14 cellular contexts compared by ENCODE assay signal in genomic region chr21:46362946-46363345, GRCh38. TPM values are rescaled to one million over a fixed set of nuclear protein-coding genes. Genes with fewer than 3 reads are reported as not detected.
DNase-seq lines count a peak whose midpoint lies in the region; ATAC-seq and TF ChIP-seq lines count a peak whose summit lies in the region.
"Had no signal": no experiment of that assay in that cellular context is flagged by ENCODE, and none has a peak within 500 bp of the region (broad histone marks: within the 10 kb centered on the region; RNA-seq: fewer than 3 reads in every experiment).

No MANE protein-coding gene starts in this region.

- CTCF ChIA-PET in WTC11 (lab: Charles Lee): interaction anchor here (0.8 kb wide), 1 partner anchor 58 kb away, joined by 3 read pairs; no protein-coding TSS in a partner anchor

- H3K9me3 Mint-ChIP-seq in H9: peaks cover 0 to 7% of the 10 kb centered on the region in 2 experiments; a peak in 1 of 5 replicates
- H3K9me3 Mint-ChIP-seq in WTC11: no peaks in the 10 kb centered on the region
- no peaks in the 10 kb centered on the region for H3K9me3 Mint-ChIP-seq in endothelial cell (ENCODE audit: unreplicated experiment)
- H3K9me3 Mint-ChIP-seq: CD4-positive, alpha-beta T cell had no signal

- H4K20me1 ChIP-seq in H9 (ENCODE audit: control insufficient read depth, insufficient read depth, insufficient read length): no peaks in the 10 kb centered on the region

- H3K9ac ChIP-seq in H9 (ENCODE audit: extremely low read depth, insufficient read length, low read length): no peak overlapping the region

- H3K27ac Mint-ChIP-seq in H9 (peak overlapping the region in 2 of 3 experiments; percentile 4 to 41; a peak in 1 of 7 replicates), WTC11 (peak overlapping the region; percentile 87; the same call in 1 of the 2 replicates), endothelial cell (ENCODE audit: unreplicated experiment) (peak overlapping the region; percentile 5)
- H3K27ac Mint-ChIP-seq: B cell; CD4-positive, alpha-beta T cell had no signal

- H3K23ac ChIP-seq in H9 (ENCODE audit: insufficient read length, low read depth, low read length): no peak overlapping the region

- H3K4me3 ChIP-seq in psoas muscle (no peak overlapping the region), prostate gland (no peak overlapping the region)

- no peak overlapping the region for H2BK12ac ChIP-seq in H9 (ENCODE audit: insufficient read length, low read depth, low read length)

- H3K79me1 ChIP-seq in H9 (ENCODE audit: insufficient read depth, low read depth, low read length, poor library complexity, severe bottlenecking): no peaks in the 10 kb centered on the region

- H3K23me2 ChIP-seq in H9 (ENCODE audit: insufficient read length, low read depth, low read length, poor library complexity, severe bottlenecking): no peaks in the 10 kb centered on the region

- no peak overlapping the region for H3K14ac ChIP-seq in H9 (ENCODE audit: insufficient read depth, low read length)

- H2BK15ac ChIP-seq in H9 (ENCODE audit: low read depth, low read length): no peak overlapping the region

- peak; percentile 12 for DNase-seq in H9
- DNase-seq in WTC11 (ENCODE audit: low spot score): no peak
- DNase-seq in endothelial cell (ENCODE audit: low spot score): no peak
- peak in 1 of 2 donors; percentile 53 for DNase-seq in psoas muscle
- DNase-seq in prostate gland (ENCODE audit: low spot score): no peak
- no peak for DNase-seq in NCI-H1092 (lab: John Stamatoyannopoulos, UW)
- DNase-seq: C1 segment of cervical spinal cord; CD4-positive, alpha-beta T cell; DMS79 treated with DMSO at 0.1 percent for 48 hours; EL had no signal

- H2AK5ac ChIP-seq in H9 (ENCODE audit: insufficient read length, low read length): no peak overlapping the region

- H2BK120ac ChIP-seq in H9 (ENCODE audit: low read depth, low read length, poor library complexity, severe bottlenecking): no peak overlapping the region

- H3K9me3 ChIP-seq in H9 (ENCODE audit: control insufficient read depth, low read depth, low read length) (no peaks in the 10 kb centered on the region), psoas muscle (no peaks in the 10 kb centered on the region), prostate gland (no peaks in the 10 kb centered on the region)

- H4K8ac ChIP-seq in H9 (replicated peaks; ENCODE audit: insufficient read length, low read depth, low read length): no peak overlapping the region

- no peak overlapping the region for H3K18ac ChIP-seq in H9 (ENCODE audit: insufficient read length, low read depth, low read length)

- no peak overlapping the region for H4K91ac ChIP-seq in H9 (ENCODE audit: insufficient read length, low read depth, low read length)

- intact Hi-C loops in psoas muscle (cut with DNase I): no loop called here
- intact Hi-C loops in prostate gland (cut with DNase I): no loop called here

- H3K27me3 ChIP-seq in H9 (ENCODE audit: insufficient read depth, low read length): no peaks in the 10 kb centered on the region
- H3K27me3 ChIP-seq in psoas muscle (ENCODE audit: insufficient read depth in 3 of 3, low read length in 2 of 3): no peaks in the 10 kb centered on the region
- no peaks in the 10 kb centered on the region for H3K27me3 ChIP-seq in prostate gland (replicated peaks; ENCODE audit: insufficient read depth)

- H3T11ph ChIP-seq in H9 (ENCODE audit: low read length): no peak overlapping the region

- H3K27ac ChIP-seq in H9 (ENCODE audit: insufficient read length, low read depth, low read length): no peak overlapping the region
- H3K27ac ChIP-seq in psoas muscle: peak overlapping the region; percentile 55
- no peak overlapping the region for H3K27ac ChIP-seq in prostate gland

- H3K27me3 Mint-ChIP-seq in H9 (ENCODE audit: low read depth): no peaks in the 10 kb centered on the region
- no peaks in the 10 kb centered on the region; the same call in 1 of the 2 replicates for H3K27me3 Mint-ChIP-seq in WTC11 (ENCODE audit: low read depth)
- peaks cover 7% of the 10 kb centered on the region for H3K27me3 Mint-ChIP-seq in endothelial cell (ENCODE audit: unreplicated experiment)
- H3K27me3 Mint-ChIP-seq: B cell; CD4-positive, alpha-beta T cell had no signal

- H3K36me3 Mint-ChIP-seq in H9 (ENCODE audit: insufficient read depth in 1 of 3, low read depth in 3 of 3): peaks cover 52 to 83% (median 72%) of the 10 kb centered on the region in 3 experiments
- H3K36me3 Mint-ChIP-seq in WTC11: peaks cover 66% of the 10 kb centered on the region
- H3K36me3 Mint-ChIP-seq in endothelial cell (ENCODE audit: low read depth, unreplicated experiment): peaks cover 33% of the 10 kb centered on the region

- no peak overlapping the region for H3K56ac ChIP-seq in H9 (ENCODE audit: insufficient read length, low read depth, low read length)

- POLR2A ChIA-PET in WTC11 (lab: Charles Lee): no interaction called here

- H3K4me3 Mint-ChIP-seq in H9 (no peak overlapping the region; a peak in 1 of 5 replicates), WTC11 (no peak overlapping the region), endothelial cell (ENCODE audit: unreplicated experiment) (no peak overlapping the region)
- H3K4me3 Mint-ChIP-seq: B cell; CD4-positive, alpha-beta T cell had no signal

- TF ChIP-seq POLR2A in prostate gland (IDR thresholded peaks at IDR 0.05): no peak

- no peak overlapping the region for H3K4ac ChIP-seq in H9 (ENCODE audit: low read depth, low read length)

- no peaks in the 10 kb centered on the region for H3K79me2 ChIP-seq in H9 (ENCODE audit: insufficient read depth, low read length)

- no peak overlapping the region for H3K4me2 ChIP-seq in H9 (ENCODE audit: insufficient read depth, insufficient read length, low read length)

- no peak overlapping the region for H2AFZ ChIP-seq in H9 (ENCODE audit: low read length)

- no peaks in the 10 kb centered on the region for H3K4me1 ChIP-seq in H9 (ENCODE audit: insufficient read depth, low read length)
- peaks cover 45% of the 10 kb centered on the region for H3K4me1 ChIP-seq in psoas muscle
- no peaks in the 10 kb centered on the region for H3K4me1 ChIP-seq in prostate gland (replicated peaks)

- no CpG with 5 or more reads among the region's 15 CpGs for WGBS in H9 (ENCODE audit: extremely low coverage, insufficient read length, low lambda C conversion rate)
- 64 to 78% (median 70%) methylated on average over 15 of the region's 15 CpGs for WGBS in psoas muscle, 3 donors
- WGBS in prostate gland: 91% methylated on average over 15 of the region's 15 CpGs

- H4K5ac ChIP-seq in H9 (ENCODE audit: insufficient read length, low read depth, low read length): no peak overlapping the region

- no peak overlapping the region for H2BK20ac ChIP-seq in H9 (ENCODE audit: low read depth, low read length, poor library complexity, severe bottlenecking)

- H3K4me1 Mint-ChIP-seq in H9: no peaks in the 10 kb centered on the region
- no peaks in the 10 kb centered on the region for H3K4me1 Mint-ChIP-seq in WTC11
- peaks cover 6% of the 10 kb centered on the region for H3K4me1 Mint-ChIP-seq in endothelial cell (ENCODE audit: unreplicated experiment)

- H3K36me3 ChIP-seq in psoas muscle (ENCODE audit: insufficient read depth in 1 of 2, low read depth in 1 of 2) (peaks cover 8 to 93% of the 10 kb centered on the region in 2 donors), prostate gland (peaks cover 0 to 5% of the 10 kb centered on the region in 2 donors)

- ATAC-seq in WTC11 (no peak), psoas muscle (peak in 2 of 4 donors; percentile 6 to 7), HG03457 (IDR thresholded peaks at IDR 0.05; ENCODE audit: unreplicated experiment) (no peak), GM18870 (IDR thresholded peaks at IDR 0.05; ENCODE audit: unreplicated experiment) (no peak)
- ATAC-seq: HCT116 had no signal

- H2BK5ac ChIP-seq in H9 (ENCODE audit: insufficient read length, low read length): no peak overlapping the region

- no peak for TF ChIP-seq CTCF in H9 (conservative IDR thresholded peaks at IDR 0.05)
- TF ChIP-seq CTCF in WTC11 (IDR thresholded peaks at IDR 0.05): no peak
- no peak for TF ChIP-seq CTCF in endothelial cell (IDR thresholded peaks at IDR 0.05; ENCODE audit: unreplicated experiment)
- no peak for TF ChIP-seq CTCF in psoas muscle (IDR thresholded peaks at IDR 0.05)
- TF ChIP-seq CTCF in prostate gland (IDR thresholded peaks at IDR 0.05): no peak

TF ChIP-seq in WTC11, 78 proteins besides CTCF, POLR2A, EP300 and RAD21 (continues in another document):
- no peak for TF ChIP-seq ERG (CRISPR knock-in tag; IDR thresholded peaks at IDR 0.05)
- no peak for TF ChIP-seq ZNF232 (CRISPR knock-in tag; IDR thresholded peaks at IDR 0.05)
- no peak for TF ChIP-seq MAX (CRISPR knock-in tag; IDR thresholded peaks at IDR 0.05)
- no peak for TF ChIP-seq ZNF416 (CRISPR knock-in tag; IDR thresholded peaks at IDR 0.05)

RNA-seq across cellular contexts. Expression of gene PCNT, which starts 39.0 kb away (rescaled TPM):
- total RNA-seq in H9 (2021) (39.6 and 40.6 TPM in 2 replicates), WTC11 (2021) (40.6 to 46.4 TPM (median 41.0 TPM) in 3 replicates), endothelial cell (ENCODE audit: unreplicated experiment) (36.0 TPM), psoas muscle (100 to 1,000 TPM in 3 of 4 donors, 10 to 100 TPM in 1; 99.4 to 642 (median 295) TPM), prostate gland (10 to 100 TPM; 33.8 to 70.9 TPM)
- 100 to 1,000 TPM; 118 to 294 (median 248) TPM for polyA plus RNA-seq in psoas muscle

RNA-seq across cellular contexts. Expression of gene C21orf58, which starts 39.3 kb away (rescaled TPM):
- total RNA-seq in H9 (2021) (17.2 and 19.1 TPM in 2 replicates), WTC11 (2021) (31.5 to 35.1 TPM (median 32.7 TPM) in 3 replicates), endothelial cell (ENCODE audit: unreplicated experiment) (5.9 TPM), psoas muscle (1 to 10 TPM in 3 of 4 donors, under 1 TPM in 1; 0.49 to 3.0 (median 1.1) TPM), prostate gland (1 to 10 TPM; 4.0 to 8.9 TPM)
- polyA plus RNA-seq in psoas muscle: 1 to 10 TPM in 1 of 3 donors, under 1 TPM in 2; 0.38 to 2.3 (median 0.47) TPM

Comparison
In these comparisons a context has a peak if more than half of its experiments do, and no peak if none do; other contexts are left out.
1. H3K27ac Mint-ChIP-seq: peak in every context shown above with its lines; median percentile 87 in WTC11; 22 in H9; 5 in endothelial cell.